16 cellular contexts compared by ENCODE assay signal in genomic region chr1:2384941-2385481, GRCh38. TPM values are rescaled to one million over a fixed set of nuclear protein-coding genes. Genes with fewer than 3 reads are reported as not detected.
DNase-seq lines count a peak whose midpoint lies in the region; ATAC-seq and TF ChIP-seq lines count a peak whose summit lies in the region.
"Had no signal": no experiment of that assay in that cellular context is flagged by ENCODE, and none has a peak within 500 bp of the region (broad histone marks: within the 10 kb centered on the region; RNA-seq: fewer than 3 reads in every experiment).

No MANE protein-coding gene starts in this region.

- H3K27me3 ChIP-seq in aorta (ENCODE audit: control insufficient read depth in 1 of 2, insufficient read depth in 2 of 2, low read length in 1 of 2): no peaks in the 10 kb centered on the region
- no peaks in the 10 kb centered on the region for H3K27me3 ChIP-seq in GM23248 (replicated peaks; ENCODE audit: insufficient read depth)
- H3K27me3 ChIP-seq: colonic mucosa, pancreas had no signal

- no peak overlapping the region for H3K4me3 Mint-ChIP-seq in natural killer cell treated with Interleukin-12 subunit alpha and Interleukin-12 subunit beta and Interleukin-15 and Interleukin-18, amount 100 ng/mL, for 72 hours
- H3K4me3 Mint-ChIP-seq in natural killer cell: no peak overlapping the region
- H3K4me3 Mint-ChIP-seq: activated CD4-positive, alpha-beta memory T cell treated with anti-CD3 and anti-CD28 coated beads, Interleukin-2, amount 10 ng/mL, durations not matched to agents 7 days and 5 days had no signal

- H3K4me2 ChIP-seq in GM23248 (ENCODE audit: unreplicated experiment): no peak overlapping the region

- peak; percentile 53 for DNase-seq in natural killer cell treated with Interleukin-12 subunit alpha and Interleukin-12 subunit beta and Interleukin-15 and Interleukin-18, amount 100 ng/mL, for 72 hours (ENCODE audit: low spot score)
- no peak for DNase-seq in natural killer cell
- DNase-seq in cerebellar cortex (ENCODE audit: low spot score): peak; percentile 81
- peak; percentile 1 to 61 (median 18) for DNase-seq in mucosa of descending colon
- DNase-seq in aorta: peak; percentile 45 to 71
- no peak for DNase-seq in GM23248
- DNase-seq: activated CD4-positive, alpha-beta memory T cell treated with anti-CD3 and anti-CD28 coated beads, Interleukin-2, amount 10 ng/mL, durations not matched to agents 7 days and 5 days; colonic mucosa; DMS153; NCI-H1436 treated with DMSO at 0.1 percent for 48 hours; NCI-H510A had no signal

- no peak for ATAC-seq in natural killer cell treated with Interleukin-12 subunit alpha and Interleukin-12 subunit beta and Interleukin-15 and Interleukin-18, amount 100 ng/mL, for 72 hours
- ATAC-seq in natural killer cell: no peak
- ATAC-seq in mucosa of descending colon: no peak
- no peak for ATAC-seq in aorta (ENCODE audit: low FRiP score)
- ATAC-seq in GM21528 (IDR thresholded peaks at IDR 0.05; ENCODE audit: low FRiP score, unreplicated experiment): no peak
- no peak for ATAC-seq in GM19351 (IDR thresholded peaks at IDR 0.05; ENCODE audit: unreplicated experiment)
- ATAC-seq: pancreas had no signal

- H2AFZ ChIP-seq in GM23248: no peak overlapping the region

- no peaks in the 10 kb centered on the region for H3K9me2 ChIP-seq in GM23248 (ENCODE audit: insufficient read depth)

- no peaks in the 10 kb centered on the region for H3K9me3 ChIP-seq in mucosa of descending colon
- H3K9me3 ChIP-seq in aorta (ENCODE audit: control insufficient read depth, low read length): no peaks in the 10 kb centered on the region
- no peaks in the 10 kb centered on the region for H3K9me3 ChIP-seq in GM23248 (ENCODE audit: low read depth)
- H3K9me3 ChIP-seq: colonic mucosa, pancreas had no signal

- H3K27ac Mint-ChIP-seq in natural killer cell treated with Interleukin-12 subunit alpha and Interleukin-12 subunit beta and Interleukin-15 and Interleukin-18, amount 100 ng/mL, for 72 hours: no peak overlapping the region
- H3K27ac Mint-ChIP-seq in natural killer cell: no peak overlapping the region
- H3K27ac Mint-ChIP-seq: activated CD4-positive, alpha-beta memory T cell treated with anti-CD3 and anti-CD28 coated beads, Interleukin-2, amount 10 ng/mL, durations not matched to agents 7 days and 5 days; activated T-helper 2 cell treated with anti-CD3 and anti-CD28 coated beads, Interferon-gamma antibody, Interleukin-2, Interleukin-4, amounts not matched to agents 10 μg/mL and 5 μg/mL and 100 μg/mL, durations not matched to agents 14 hours and 24 hours and 36 hours had no signal

- H3K36me3 Mint-ChIP-seq in natural killer cell treated with Interleukin-12 subunit alpha and Interleukin-12 subunit beta and Interleukin-15 and Interleukin-18, amount 100 ng/mL, for 72 hours: no peaks in the 10 kb centered on the region
- no peaks in the 10 kb centered on the region for H3K36me3 Mint-ChIP-seq in natural killer cell

- no peaks in the 10 kb centered on the region for H3F3A ChIP-seq in GM23248 (ENCODE audit: insufficient read depth)

- H3K9me3 Mint-ChIP-seq in natural killer cell treated with Interleukin-12 subunit alpha and Interleukin-12 subunit beta and Interleukin-15 and Interleukin-18, amount 100 ng/mL, for 72 hours: no peaks in the 10 kb centered on the region
- H3K9me3 Mint-ChIP-seq in natural killer cell: no peaks in the 10 kb centered on the region
- H3K9me3 Mint-ChIP-seq: activated CD4-positive, alpha-beta memory T cell treated with anti-CD3 and anti-CD28 coated beads, Interleukin-2, amount 10 ng/mL, durations not matched to agents 7 days and 5 days; activated T-helper 2 cell treated with anti-CD3 and anti-CD28 coated beads, Interferon-gamma antibody, Interleukin-2, Interleukin-4, amounts not matched to agents 10 μg/mL and 5 μg/mL and 100 μg/mL, durations not matched to agents 14 hours and 24 hours and 36 hours had no signal

- TF ChIP-seq CTCF in natural killer cell (IDR thresholded peaks at IDR 0.05): no peak
- no peak for TF ChIP-seq CTCF in mucosa of descending colon (IDR thresholded peaks at IDR 0.05)

- H4K20me1 ChIP-seq in GM23248 (ENCODE audit: insufficient read depth): no peaks in the 10 kb centered on the region

- 63 to 76% methylated on average over 41 of the region's 41 CpGs for WGBS in aorta, 2 donors
- 83 to 86% methylated on average over 27 to 41 of the region's 41 CpGs for WGBS in GM23248 (ENCODE audit: low coverage in 1 of 2, low lambda C conversion rate in 2 of 2, missing lambda C conversion rate in 2 of 2), 2 experiments

- H3K36me3 ChIP-seq in mucosa of descending colon (ENCODE audit: low read depth) (no peaks in the 10 kb centered on the region), aorta (ENCODE audit: control insufficient read depth in 1 of 2, insufficient read depth in 2 of 2, low read length in 1 of 2) (no peaks in the 10 kb centered on the region), GM23248 (ENCODE audit: low read depth) (no peaks in the 10 kb centered on the region; the same call in 1 of the 2 replicates)
- H3K36me3 ChIP-seq: colonic mucosa, pancreas had no signal

- peaks cover 5% of the 10 kb centered on the region for H3K79me2 ChIP-seq in GM23248 (ENCODE audit: insufficient read depth)

- H3K4me1 Mint-ChIP-seq in natural killer cell treated with Interleukin-12 subunit alpha and Interleukin-12 subunit beta and Interleukin-15 and Interleukin-18, amount 100 ng/mL, for 72 hours (ENCODE audit: low read depth in 2 of 2): peaks cover 1 to 7% of the 10 kb centered on the region in 2 donors
- peaks cover 0 to 2% of the 10 kb centered on the region in 2 donors for H3K4me1 Mint-ChIP-seq in natural killer cell

- no peak overlapping the region for H3K9ac ChIP-seq in GM23248

- H3K27ac ChIP-seq in aorta (ENCODE audit: low read depth in 1 of 2, low read length in 2 of 2) (no peak overlapping the region), GM23248 (no peak overlapping the region)
- H3K27ac ChIP-seq: colonic mucosa, epithelial cell of prostate, pancreas had no signal

- intact Hi-C loops in natural killer cell (cut with micrococcal nuclease): loop anchor here (5.0 to 10.0 kb wide), 2 partner anchors 293 to 440 kb away; no protein-coding TSS in a partner anchor
- intact Hi-C loops in mucosa of descending colon (cut with DNase I, micrococcal nuclease): no loop called here
- intact Hi-C loops in aorta (cut with DNase I): loop anchor here (5.0 kb wide), 2 partner anchors 63 to 73 kb away; no protein-coding TSS in a partner anchor

- H3K4me1 ChIP-seq in mucosa of descending colon (ENCODE audit: low read depth) (peaks cover under 1% of the 10 kb centered on the region), aorta (ENCODE audit: control insufficient read depth in 1 of 2, insufficient read depth in 2 of 2, low read length in 2 of 2) (no peaks in the 10 kb centered on the region), GM23248 (ENCODE audit: insufficient read depth) (no peaks in the 10 kb centered on the region)
- H3K4me1 ChIP-seq: pancreas had no signal

- no peak overlapping the region for H3K4me3 ChIP-seq in mucosa of descending colon
- no peak overlapping the region for H3K4me3 ChIP-seq in aorta (ENCODE audit: low read length in 2 of 2)
- H3K4me3 ChIP-seq in GM23248: no peak overlapping the region
- H3K4me3 ChIP-seq: colonic mucosa, pancreas had no signal

- in situ Hi-C loops in GM23248 (cut with MboI): no loop called here

- no peaks in the 10 kb centered on the region for H3K27me3 Mint-ChIP-seq in natural killer cell treated with Interleukin-12 subunit alpha and Interleukin-12 subunit beta and Interleukin-15 and Interleukin-18, amount 100 ng/mL, for 72 hours
- H3K27me3 Mint-ChIP-seq in natural killer cell (ENCODE audit: low read depth in 2 of 2): no peaks in the 10 kb centered on the region
- H3K27me3 Mint-ChIP-seq: activated CD4-positive, alpha-beta memory T cell treated with anti-CD3 and anti-CD28 coated beads, Interleukin-2, amount 10 ng/mL, durations not matched to agents 7 days and 5 days had no signal

RNA-seq across cellular contexts. Expression of gene MORN1, which starts 6.3 kb away (rescaled TPM):
- 1 to 10 TPM; 4.0 to 7.5 TPM for total RNA-seq in natural killer cell treated with Interleukin-12 subunit alpha and Interleukin-12 subunit beta and Interleukin-15 and Interleukin-18, amount 100 ng/mL, for 72 hours
- 1 to 10 TPM; 8.0 to 9.3 (median 8.8) TPM for total RNA-seq in natural killer cell
- 10 to 100 TPM; 13.1 to 17.4 (median 13.4) TPM for total RNA-seq in mucosa of descending colon
- total RNA-seq in aorta: 10 to 100 TPM in 1 of 2 donors, 1 to 10 TPM in 1; 4.7 to 12.0 TPM
- 1 to 10 TPM in 1 of 2 donors, under 1 TPM in 1; 0.50 to 9.0 TPM for polyA plus RNA-seq in aorta
- total RNA-seq in GM23248 (2014; rRNA removed; shearing (Covaris generic)): 6.3 and 8.8 TPM in 2 replicates
- 5.5 and 7.2 TPM in 2 replicates for polyA plus RNA-seq in GM23248 (2016; fragmentation: Nextera tagmentation; extraction: Ambion mirVana)

RNA-seq across cellular contexts. Expression of gene RER1, which starts 6.6 kb away (rescaled TPM):
- total RNA-seq in natural killer cell treated with Interleukin-12 subunit alpha and Interleukin-12 subunit beta and Interleukin-15 and Interleukin-18, amount 100 ng/mL, for 72 hours: 100 to 1,000 TPM; 139 to 161 TPM
- 10 to 100 TPM; 89.2 to 98.9 (median 91.9) TPM for total RNA-seq in natural killer cell
- 100 to 1,000 TPM; 151 to 217 (median 193) TPM for total RNA-seq in mucosa of descending colon
- total RNA-seq in aorta: 10 to 100 TPM; 91.0 to 99.8 TPM
- 10 to 100 TPM; 41.1 to 75.8 TPM for polyA plus RNA-seq in aorta
- 69.7 and 135 TPM in 2 replicates for total RNA-seq in GM23248 (2014; rRNA removed; shearing (Covaris generic))
- 328 and 331 TPM in 2 replicates for polyA plus RNA-seq in GM23248 (2016; fragmentation: Nextera tagmentation; extraction: Ambion mirVana)

RNA-seq across cellular contexts. Expression of gene PEX10, which starts 27.4 kb away (rescaled TPM):
- total RNA-seq in natural killer cell treated with Interleukin-12 subunit alpha and Interleukin-12 subunit beta and Interleukin-15 and Interleukin-18, amount 100 ng/mL, for 72 hours: 10 to 100 TPM; 10.7 to 18.9 TPM
- total RNA-seq in natural killer cell (10 to 100 TPM in 1 of 3 donors, 1 to 10 TPM in 2; 8.1 to 11.1 (median 9.8) TPM), mucosa of descending colon (10 to 100 TPM; 13.4 to 20.4 (median 18.4) TPM), aorta (10 to 100 TPM in 1 of 2 donors, 1 to 10 TPM in 1; 9.8 to 13.1 TPM)
- polyA plus RNA-seq in aorta (10 to 100 TPM in 1 of 2 donors, 1 to 10 TPM in 1; 4.0 to 15.3 TPM), GM23248 (2016; fragmentation: Nextera tagmentation; extraction: Ambion mirVana) (24.7 and 29.1 TPM in 2 replicates)
- 51.3 and 59.1 TPM in 2 replicates for total RNA-seq in GM23248 (2014; rRNA removed; shearing (Covaris generic))

Comparison
In these comparisons a context has a peak if more than half of its experiments do, and no peak if none do; other contexts are left out.
1. DNase-seq: peak in natural killer cell treated with Interleukin-12 subunit alpha and Interleukin-12 subunit beta and Interleukin-15 and Interleukin-18, amount 100 ng/mL, for 72 hours (single experiment), cerebellar cortex (single experiment), mucosa of descending colon (3 of 3) and aorta (2 of 2); none in natural killer cell (single experiment) and GM23248 (single experiment).
2. intact Hi-C loops: an anchor here in natural killer cell (5.0 to 10.0 kb wide) and aorta (5.0 kb wide); none called in mucosa of descending colon.